34 cellular contexts compared by ENCODE assay signal in the genomic region with DNA sequence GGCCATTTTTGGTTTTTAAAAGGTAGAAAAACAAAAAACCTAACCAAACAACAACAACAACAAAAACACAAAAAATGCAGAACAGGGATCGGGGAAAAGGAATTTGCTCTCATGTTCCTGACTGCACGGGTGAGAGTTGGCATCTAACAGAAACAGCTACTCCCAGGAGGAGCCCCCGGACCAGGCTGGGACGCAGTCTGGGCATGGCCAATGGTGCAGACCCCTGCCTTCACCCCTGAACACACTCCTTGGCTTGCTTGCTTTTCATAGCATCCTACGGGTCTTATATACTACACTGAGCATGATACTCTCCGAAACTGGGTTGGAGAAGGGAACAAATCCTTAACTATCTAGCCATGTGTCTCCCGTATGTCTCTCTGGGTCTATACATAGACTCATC. TPM values are rescaled to one million over a fixed set of nuclear protein-coding genes. Genes with fewer than 3 reads are reported as not detected.
"Had no signal": no experiment of that assay in that cellular context is flagged by ENCODE, and none has a peak within 500 bp of the region (broad histone marks: within the 10 kb centered on the region; RNA-seq: fewer than 3 reads in every experiment).

No MANE protein-coding gene starts in this region.

- H3K4me3 ChIP-seq: cardiac muscle cell had no signal

- H3K27ac ChIP-seq: ascending aorta, cardiac muscle cell, VCaP had no signal

- H3K9me3 Mint-ChIP-seq: activated B cell treated with CpG ODN at 0.5 μM for 24 hours; activated CD4-positive, alpha-beta memory T cell treated with anti-CD3 and anti-CD28 coated beads for 36 hours; activated CD4-positive, alpha-beta T cell treated with anti-CD3 and anti-CD28 coated beads, Interleukin-2, amount 10 ng/mL, durations not matched to agents 24 days and 14 days; activated CD8-positive, alpha-beta T cell treated with anti-CD3 and anti-CD28 coated beads for 36 hours; activated naive CD4-positive, alpha-beta T cell treated with anti-CD3 and anti-CD28 coated beads, Interleukin-2, amount 10 ng/mL, durations not matched to agents 7 days and 5 days; activated naive CD4-positive, alpha-beta T cell treated with anti-CD3 and anti-CD28 coated beads, Interleukin-2, amount 50 U/mL, for 24 hours; activated naive CD8-positive, alpha-beta T cell treated with anti-CD3 and anti-CD28 coated beads, Interleukin-2, amount 10 ng/mL, durations not matched to agents 7 days and 5 days; activated naive CD8-positive, alpha-beta T cell treated with anti-CD3 and anti-CD28 coated beads, Interleukin-2, amount 50 U/mL, for 24 hours; activated T-helper 2 cell treated with anti-CD3 and anti-CD28 coated beads, Interferon-gamma antibody, Interleukin-2, Interleukin-4, amounts not matched to agents 10 μg/mL and 5 μg/mL and 100 μg/mL, durations not matched to agents 14 hours and 24 hours and 36 hours; central memory CD8-positive, alpha-beta T cell; T-helper 1 cell treated with Interleukin-12 subunit alpha and Interleukin-12 subunit beta and Interleukin-4 antibody, amounts not matched to agents 30 μg/mL and 1 μg/mL, for 36 hours; T-helper 2 cell treated with Interferon-gamma antibody and Interleukin-4, amounts not matched to agents 5 μg/mL and 100 μg/mL, for 36 hours had no signal

- H3K4me1 Mint-ChIP-seq: activated B cell treated with CpG ODN at 0.5 μM for 24 hours; activated CD4-positive, alpha-beta T cell treated with anti-CD3 and anti-CD28 coated beads, Interleukin-2, amount 10 ng/mL, durations not matched to agents 24 days and 14 days; activated naive CD4-positive, alpha-beta T cell treated with anti-CD3 and anti-CD28 coated beads, Interleukin-2, amount 10 ng/mL, durations not matched to agents 7 days and 5 days; activated naive CD4-positive, alpha-beta T cell treated with anti-CD3 and anti-CD28 coated beads, Interleukin-2, amount 50 U/mL, for 24 hours; activated naive CD8-positive, alpha-beta T cell treated with anti-CD3 and anti-CD28 coated beads, Interleukin-2, amount 10 ng/mL, durations not matched to agents 7 days and 5 days; activated naive CD8-positive, alpha-beta T cell treated with anti-CD3 and anti-CD28 coated beads, Interleukin-2, amount 50 U/mL, for 24 hours; central memory CD8-positive, alpha-beta T cell had no signal

- H3K36me3 Mint-ChIP-seq: activated CD4-positive, alpha-beta memory T cell treated with anti-CD3 and anti-CD28 coated beads for 36 hours; activated naive CD4-positive, alpha-beta T cell treated with anti-CD3 and anti-CD28 coated beads, Interleukin-2, amount 10 ng/mL, durations not matched to agents 7 days and 5 days; activated naive CD4-positive, alpha-beta T cell treated with anti-CD3 and anti-CD28 coated beads, Interleukin-2, amount 50 U/mL, for 24 hours; activated naive CD8-positive, alpha-beta T cell; activated naive CD8-positive, alpha-beta T cell treated with anti-CD3 and anti-CD28 coated beads, Interleukin-2, amount 10 ng/mL, durations not matched to agents 7 days and 5 days; brain had no signal

- DNase-seq: activated B cell treated with CpG ODN at 0.5 μM for 24 hours; activated CD4-positive, alpha-beta memory T cell treated with anti-CD3 and anti-CD28 coated beads for 36 hours; activated CD4-positive, alpha-beta T cell treated with anti-CD3 and anti-CD28 coated beads for 4 hours; activated CD4-positive, alpha-beta T cell treated with anti-CD3 and anti-CD28 coated beads, Interleukin-2, amount 10 ng/mL, durations not matched to agents 24 days and 14 days; activated CD4-positive, alpha-beta T cell treated with anti-CD3 and anti-CD28 coated beads, Interleukin-2, amount 50 U/mL, for 1 hour; activated CD4-positive, alpha-beta T cell treated with anti-CD3 and anti-CD28 coated beads, Interleukin-2, amount 50 U/mL, for 4 hours; activated CD4-positive, CD25-positive, alpha-beta regulatory T cell treated with anti-CD3 and anti-CD28 coated beads, Interleukin-2, amount 50 U/mL, for 72 hours; activated CD8-positive, alpha-beta memory T cell treated with anti-CD3 and anti-CD28 coated beads, Interleukin-2, amount 50 U/mL, for 48 hours; activated CD8-positive, alpha-beta T cell treated with anti-CD3 and anti-CD28 coated beads for 36 hours; activated effector memory CD4-positive, alpha-beta T cell treated with Interleukin-2 at 50 U/mL for 16 hours; activated gamma-delta T cell; activated naive CD4-positive, alpha-beta T cell treated with anti-CD3 and anti-CD28 coated beads, Interleukin-2, amount 10 ng/mL, durations not matched to agents 7 days and 5 days; activated naive CD4-positive, alpha-beta T cell treated with Interleukin-2 at 50 U/mL for 16 hours; activated naive CD8-positive, alpha-beta T cell treated with anti-CD3 and anti-CD28 coated beads, Interleukin-2, amount 10 ng/mL, durations not matched to agents 7 days and 5 days; activated naive CD8-positive, alpha-beta T cell treated with anti-CD3 and anti-CD28 coated beads, Interleukin-2, amount 50 U/mL, for 24 hours; activated T-cell treated with anti-CD3 and anti-CD28 coated beads, Interleukin-2, amount 50 U/mL, for 48 hours; caudate nucleus; cerebellar nuclear complex; T-helper 1 cell; T-helper 2 cell; T-helper 9 cell had no signal

- ATAC-seq: activated CD8-positive, alpha-beta T cell treated with anti-CD3 and anti-CD28 coated beads for 36 hours; activated naive CD8-positive, alpha-beta T cell treated with anti-CD3 and anti-CD28 coated beads, Interleukin-2, amount 50 U/mL, for 24 hours had no signal

- H3K4me3 Mint-ChIP-seq: activated B cell treated with CpG ODN at 0.5 μM for 24 hours; activated CD4-positive, alpha-beta memory T cell treated with anti-CD3 and anti-CD28 coated beads for 36 hours; activated CD4-positive, alpha-beta T cell treated with anti-CD3 and anti-CD28 coated beads, Interleukin-2, amount 10 ng/mL, durations not matched to agents 24 days and 14 days; activated CD8-positive, alpha-beta T cell treated with anti-CD3 and anti-CD28 coated beads for 36 hours; activated naive CD4-positive, alpha-beta T cell treated with anti-CD3 and anti-CD28 coated beads, Interleukin-2, amount 10 ng/mL, durations not matched to agents 7 days and 5 days; activated naive CD4-positive, alpha-beta T cell treated with anti-CD3 and anti-CD28 coated beads, Interleukin-2, amount 50 U/mL, for 24 hours; activated naive CD8-positive, alpha-beta T cell; activated naive CD8-positive, alpha-beta T cell treated with anti-CD3 and anti-CD28 coated beads, Interleukin-2, amount 10 ng/mL, durations not matched to agents 7 days and 5 days; activated naive CD8-positive, alpha-beta T cell treated with anti-CD3 and anti-CD28 coated beads, Interleukin-2, amount 50 U/mL, for 24 hours; central memory CD8-positive, alpha-beta T cell; T-helper 1 cell treated with Interleukin-12 subunit alpha and Interleukin-12 subunit beta and Interleukin-4 antibody, amounts not matched to agents 30 μg/mL and 1 μg/mL, for 36 hours; T-helper 2 cell treated with Interferon-gamma antibody and Interleukin-4, amounts not matched to agents 5 μg/mL and 100 μg/mL, for 36 hours had no signal

- H3K27ac Mint-ChIP-seq: activated B cell treated with CpG ODN at 0.5 μM for 24 hours; activated CD4-positive, alpha-beta memory T cell treated with anti-CD3 and anti-CD28 coated beads for 36 hours; activated CD4-positive, alpha-beta T cell treated with anti-CD3 and anti-CD28 coated beads, Interleukin-2, amount 10 ng/mL, durations not matched to agents 24 days and 14 days; activated CD8-positive, alpha-beta T cell treated with anti-CD3 and anti-CD28 coated beads for 36 hours; activated naive CD4-positive, alpha-beta T cell treated with anti-CD3 and anti-CD28 coated beads, Interleukin-2, amount 10 ng/mL, durations not matched to agents 7 days and 5 days; activated naive CD4-positive, alpha-beta T cell treated with anti-CD3 and anti-CD28 coated beads, Interleukin-2, amount 50 U/mL, for 24 hours; activated naive CD8-positive, alpha-beta T cell; activated naive CD8-positive, alpha-beta T cell treated with anti-CD3 and anti-CD28 coated beads, Interleukin-2, amount 10 ng/mL, durations not matched to agents 7 days and 5 days; activated naive CD8-positive, alpha-beta T cell treated with anti-CD3 and anti-CD28 coated beads, Interleukin-2, amount 50 U/mL, for 24 hours; activated T-helper 2 cell treated with anti-CD3 and anti-CD28 coated beads, Interferon-gamma antibody, Interleukin-2, Interleukin-4, amounts not matched to agents 10 μg/mL and 5 μg/mL and 100 μg/mL, durations not matched to agents 14 hours and 24 hours and 36 hours; T-helper 1 cell treated with Interleukin-12 subunit alpha and Interleukin-12 subunit beta and Interleukin-4 antibody, amounts not matched to agents 30 μg/mL and 1 μg/mL, for 36 hours; T-helper 2 cell treated with Interferon-gamma antibody and Interleukin-4, amounts not matched to agents 5 μg/mL and 100 μg/mL, for 36 hours had no signal

RNA-seq across cellular contexts. Expression of a gene that starts 0.6 kb away (rescaled TPM):
- total RNA-seq: activated B cell treated with CpG ODN at 0.5 μM for 24 hours; activated CD4-positive, alpha-beta memory T cell treated with anti-CD3 and anti-CD28 coated beads for 36 hours; activated CD4-positive, alpha-beta T cell treated with anti-CD3 and anti-CD28 coated beads, Interleukin-2, amount 10 ng/mL, durations not matched to agents 24 days and 14 days; activated CD8-positive, alpha-beta memory T cell treated with anti-CD3 and anti-CD28 coated beads for 36 hours; activated CD8-positive, alpha-beta T cell treated with anti-CD3 and anti-CD28 coated beads for 36 hours; activated naive CD8-positive, alpha-beta T cell treated with anti-CD3 and anti-CD28 coated beads, Interleukin-2, amount 10 ng/mL, durations not matched to agents 7 days and 5 days; activated T-helper 2 cell treated with anti-CD3 and anti-CD28 coated beads, Interferon-gamma antibody, Interleukin-2, Interleukin-4, amounts not matched to agents 10 μg/mL and 5 μg/mL and 100 μg/mL, durations not matched to agents 14 hours and 24 hours and 36 hours; ascending aorta; bronchial epithelial cell; cardiac muscle cell; chondrocyte had no signal
